21 cellular contexts compared by ENCODE assay signal in genomic region chr15:80228959-80229610, GRCh38. TPM values are rescaled to one million over a fixed set of nuclear protein-coding genes. Genes with fewer than 3 reads are reported as not detected.
DNase-seq lines count a peak whose midpoint lies in the region; ATAC-seq, FAIRE-seq and TF ChIP-seq lines count a peak whose summit lies in the region.
"Had no signal": no experiment of that assay in that cellular context is flagged by ENCODE, and none has a peak within 500 bp of the region (broad histone marks: within the 10 kb centered on the region; RNA-seq: fewer than 3 reads in every experiment).

No MANE protein-coding gene starts in this region.

- H3K4me3 Mint-ChIP-seq in activated CD8-positive, alpha-beta T cell treated with anti-CD3 and anti-CD28 coated beads, Interleukin-2, amount 10 ng/mL, durations not matched to agents 7 days and 5 days = no peak overlapping the region
- H3K4me3 Mint-ChIP-seq in activated T-helper 1 cell treated with anti-CD3 and anti-CD28 coated beads, Interleukin-12 subunit alpha, Interleukin-12 subunit beta, Interleukin-2, Interleukin-4 antibody, amounts not matched to agents 30 ng/mL and 10 ng/mL and 1 ng/mL, durations not matched to agents 14 hours and 24 hours and 36 hours = no peak overlapping the region
- no peak overlapping the region for H3K4me3 Mint-ChIP-seq in activated naive CD8-positive, alpha-beta T cell treated with anti-CD3 and anti-CD28 coated beads for 36 hours
- H3K4me3 Mint-ChIP-seq: dendritic cell treated with granulocyte-macrophage colony-stimulating factor and Interleukin-4, amounts not matched to agents 40 ng/mL and 50 ng/mL, for 4 days; memory B cell; stimulated activated effector memory CD8-positive, alpha-beta T cell treated with anti-CD3 and anti-CD28 coated beads, Interleukin-12 subunit alpha, Interleukin-12 subunit beta, amount 100 ng/mL, for 72 hours; type B pancreatic cell had no signal

- no peaks in the 10 kb centered on the region for H3K9me3 Mint-ChIP-seq in activated CD8-positive, alpha-beta T cell treated with anti-CD3 and anti-CD28 coated beads, Interleukin-2, amount 10 ng/mL, durations not matched to agents 7 days and 5 days (ENCODE audit: insufficient read depth)
- no peaks in the 10 kb centered on the region for H3K9me3 Mint-ChIP-seq in activated T-helper 1 cell treated with anti-CD3 and anti-CD28 coated beads, Interleukin-12 subunit alpha, Interleukin-12 subunit beta, Interleukin-2, Interleukin-4 antibody, amounts not matched to agents 30 ng/mL and 10 ng/mL and 1 ng/mL, durations not matched to agents 14 hours and 24 hours and 36 hours
- H3K9me3 Mint-ChIP-seq in activated naive CD8-positive, alpha-beta T cell treated with anti-CD3 and anti-CD28 coated beads for 36 hours = no peaks in the 10 kb centered on the region
- H3K9me3 Mint-ChIP-seq: activated T-helper 2 cell treated with anti-CD3 and anti-CD28 coated beads, Interferon-gamma antibody, Interleukin-2, Interleukin-4, amounts not matched to agents 10 μg/mL and 5 μg/mL and 100 μg/mL, durations not matched to agents 14 hours and 24 hours and 36 hours; dendritic cell treated with granulocyte-macrophage colony-stimulating factor and Interleukin-4, amounts not matched to agents 40 ng/mL and 50 ng/mL, for 4 days; stimulated activated effector memory CD8-positive, alpha-beta T cell treated with anti-CD3 and anti-CD28 coated beads, Interleukin-12 subunit alpha, Interleukin-12 subunit beta, amount 100 ng/mL, for 72 hours; type B pancreatic cell had no signal

- BruUV-seq in HepG2 (replicated peaks; lab: Mats Ljungman, UMichigan) = no TSS peak

- intact Hi-C loops in HepG2 (cut with micrococcal nuclease; ENCODE audit: unreplicated experiment) = no loop called here
- intact Hi-C loops in activated T-helper 1 cell treated with anti-CD3 and anti-CD28 coated beads, Interleukin-12 subunit alpha, Interleukin-12 subunit beta, Interleukin-2, Interleukin-4 antibody, amounts not matched to agents 30 ng/mL and 10 ng/mL and 1 ng/mL, durations not matched to agents 14 hours and 24 hours and 36 hours (cut with micrococcal nuclease) = no loop called here

- H3K36me3 ChIP-seq in bronchial epithelial cell (ENCODE audit: control insufficient read depth, insufficient read depth, low read length) = no peaks in the 10 kb centered on the region
- no peaks in the 10 kb centered on the region for H3K36me3 ChIP-seq in HepG2 (replicated peaks in 1 of 2; ENCODE audit: control insufficient read depth in 1 of 2, insufficient read depth in 2 of 2, low read length in 2 of 2)
- H3K36me3 ChIP-seq: HAP-1, neutrophil had no signal

- H3K27me3 ChIP-seq in bronchial epithelial cell (ENCODE audit: control insufficient read depth, insufficient read depth, low read length) = peaks cover 2% of the 10 kb centered on the region
- no peaks in the 10 kb centered on the region for H3K27me3 ChIP-seq in HepG2 (ENCODE audit: control insufficient read depth in 1 of 2, insufficient read depth in 2 of 2, low read length in 2 of 2)

- peaks cover 41% of the 10 kb centered on the region for H3K27me3 Mint-ChIP-seq in activated CD8-positive, alpha-beta T cell treated with anti-CD3 and anti-CD28 coated beads, Interleukin-2, amount 10 ng/mL, durations not matched to agents 7 days and 5 days (ENCODE audit: low read depth)
- peaks cover 28% of the 10 kb centered on the region for H3K27me3 Mint-ChIP-seq in activated T-helper 1 cell treated with anti-CD3 and anti-CD28 coated beads, Interleukin-12 subunit alpha, Interleukin-12 subunit beta, Interleukin-2, Interleukin-4 antibody, amounts not matched to agents 30 ng/mL and 10 ng/mL and 1 ng/mL, durations not matched to agents 14 hours and 24 hours and 36 hours (ENCODE audit: insufficient read depth)
- H3K27me3 Mint-ChIP-seq in activated naive CD8-positive, alpha-beta T cell treated with anti-CD3 and anti-CD28 coated beads for 36 hours = peaks cover 38% of the 10 kb centered on the region

- TF ChIP-seq RAD21 in HepG2 (CRISPR knock-in tag; IDR thresholded peaks at IDR 0.05) = no peak

- 66% methylated on average over 7 of the region's 7 CpGs for WGBS in HepG2 (ENCODE audit: low lambda C conversion rate)

- in situ Hi-C loops in HepG2 (cut with HindIII; ENCODE audit: extremely low pct_ligation_motif_present, low pct_unique_long_range_greater_than_20kb) = no loop called here

- no peak for FAIRE-seq in bronchial epithelial cell (lab: Jason Lieb, UNC)
- no peak for FAIRE-seq in HepG2 (lab: Jason Lieb, UNC)

- TF ChIP-seq EP300 in HepG2 (IDR thresholded peaks at IDR 0.05; ENCODE audit: low read depth in 2 of 2, low read length in 2 of 2) (no peak), HepG2 (CRISPR knock-in tag; IDR thresholded peaks at IDR 0.05; ENCODE audit: borderline replicate concordance) (no peak)

- H3K4me1 Mint-ChIP-seq in activated CD8-positive, alpha-beta T cell treated with anti-CD3 and anti-CD28 coated beads, Interleukin-2, amount 10 ng/mL, durations not matched to agents 7 days and 5 days (ENCODE audit: low read depth) = no peaks in the 10 kb centered on the region
- H3K4me1 Mint-ChIP-seq in activated T-helper 1 cell treated with anti-CD3 and anti-CD28 coated beads, Interleukin-12 subunit alpha, Interleukin-12 subunit beta, Interleukin-2, Interleukin-4 antibody, amounts not matched to agents 30 ng/mL and 10 ng/mL and 1 ng/mL, durations not matched to agents 14 hours and 24 hours and 36 hours (ENCODE audit: low read depth) = no peaks in the 10 kb centered on the region
- H3K4me1 Mint-ChIP-seq in activated naive CD8-positive, alpha-beta T cell treated with anti-CD3 and anti-CD28 coated beads for 36 hours = no peaks in the 10 kb centered on the region
- H3K4me1 Mint-ChIP-seq: memory B cell; stimulated activated effector memory CD8-positive, alpha-beta T cell treated with anti-CD3 and anti-CD28 coated beads, Interleukin-12 subunit alpha, Interleukin-12 subunit beta, amount 100 ng/mL, for 72 hours had no signal

- H3K36me3 Mint-ChIP-seq in activated CD8-positive, alpha-beta T cell treated with anti-CD3 and anti-CD28 coated beads, Interleukin-2, amount 10 ng/mL, durations not matched to agents 7 days and 5 days (ENCODE audit: low read depth) = no peaks in the 10 kb centered on the region
- no peaks in the 10 kb centered on the region for H3K36me3 Mint-ChIP-seq in activated T-helper 1 cell treated with anti-CD3 and anti-CD28 coated beads, Interleukin-12 subunit alpha, Interleukin-12 subunit beta, Interleukin-2, Interleukin-4 antibody, amounts not matched to agents 30 ng/mL and 10 ng/mL and 1 ng/mL, durations not matched to agents 14 hours and 24 hours and 36 hours (ENCODE audit: low read depth)
- no peaks in the 10 kb centered on the region for H3K36me3 Mint-ChIP-seq in activated naive CD8-positive, alpha-beta T cell treated with anti-CD3 and anti-CD28 coated beads for 36 hours
- H3K36me3 Mint-ChIP-seq: stimulated activated effector memory CD8-positive, alpha-beta T cell treated with anti-CD3 and anti-CD28 coated beads, Interleukin-12 subunit alpha, Interleukin-12 subunit beta, amount 100 ng/mL, for 72 hours; type B pancreatic cell had no signal

- H4K20me1 ChIP-seq in HepG2 (ENCODE audit: insufficient read depth, low read length) = no peaks in the 10 kb centered on the region

- no peak overlapping the region for H3K4me2 ChIP-seq in HepG2 (ENCODE audit: low read depth, low read length)

- H2AFZ ChIP-seq in HepG2 (ENCODE audit: low read length) = no peak overlapping the region

- H3K9me3 ChIP-seq in HepG2 (ENCODE audit: low read length) = no peaks in the 10 kb centered on the region
- H3K9me3 ChIP-seq: Caco-2, HAP-1, neutrophil had no signal

- no peak for TF ChIP-seq POLR2A in HepG2 (IDR thresholded peaks at IDR 0.05; ENCODE audit: insufficient read depth in 1 of 2, low read depth in 2 of 2, low read length in 2 of 2)

- H3K9ac ChIP-seq in HepG2 (ENCODE audit: insufficient read depth, low read depth, low read length) = no peak overlapping the region

- H3K4me3 ChIP-seq in bronchial epithelial cell (ENCODE audit: low read depth, low read length) (no peak overlapping the region), HepG2 (replicated peaks in 1 of 3; ENCODE audit: insufficient read depth in 1 of 3, low read depth in 2 of 3, low read length in 3 of 3) (no peak overlapping the region)
- H3K4me3 ChIP-seq: HAP-1, skin epidermis had no signal

- no peak for TF ChIP-seq CTCF in bronchial epithelial cell (IDR thresholded peaks at IDR 0.05; ENCODE audit: insufficient read depth, low read length, severe bottlenecking)
- no peak for TF ChIP-seq CTCF in HepG2 (CRISPR knock-in tag; IDR thresholded peaks at IDR 0.05)

- H3K4me1 ChIP-seq in HepG2 (ENCODE audit: insufficient read depth, low read length) = no peaks in the 10 kb centered on the region
- H3K4me1 ChIP-seq: Caco-2 had no signal

- peak; percentile 42 for DNase-seq in A172 (ENCODE audit: low spot score)
- peak; percentile 47 for DNase-seq in HT1080 (ENCODE audit: low read depth)
- peak; percentile 33 for DNase-seq in bronchial epithelial cell (ENCODE audit: low read depth)
- no peak for DNase-seq in HepG2 (ENCODE audit: low spot score)
- DNase-seq in foreskin melanocyte = no peak
- DNase-seq in activated CD8-positive, alpha-beta T cell treated with anti-CD3 and anti-CD28 coated beads, Interleukin-2, amount 10 ng/mL, durations not matched to agents 7 days and 5 days = no peak
- no peak for DNase-seq in activated T-helper 1 cell treated with anti-CD3 and anti-CD28 coated beads, Interleukin-12 subunit alpha, Interleukin-12 subunit beta, Interleukin-2, Interleukin-4 antibody, amounts not matched to agents 30 ng/mL and 10 ng/mL and 1 ng/mL, durations not matched to agents 14 hours and 24 hours and 36 hours (ENCODE audit: low spot score)
- no peak for DNase-seq in activated naive CD8-positive, alpha-beta T cell treated with anti-CD3 and anti-CD28 coated beads for 36 hours
- DNase-seq: Caco-2, NCI-H2171 treated with DMSO at 0.1 percent for 48 hours had no signal

- H3K27ac ChIP-seq in HepG2 (ENCODE audit: extremely low read length, insufficient read depth, low read length) = no peak overlapping the region
- H3K27ac ChIP-seq: neutrophil, RWPE1, skin epidermis had no signal

- peak; percentile 75 for ATAC-seq in HepG2
- no peak for ATAC-seq in activated CD8-positive, alpha-beta T cell treated with anti-CD3 and anti-CD28 coated beads, Interleukin-2, amount 10 ng/mL, durations not matched to agents 7 days and 5 days
- ATAC-seq: esophagus mucosa; stimulated activated effector memory CD8-positive, alpha-beta T cell treated with anti-CD3 and anti-CD28 coated beads, Interleukin-12 subunit alpha, Interleukin-12 subunit beta, amount 100 ng/mL, for 72 hours had no signal

- no peaks in the 10 kb centered on the region for H3K79me2 ChIP-seq in HepG2 (ENCODE audit: insufficient read depth, low read length)

- POLR2A ChIA-PET in HepG2 (lab: Yijun Ruan, JAX) = no interaction called here
- POLR2A ChIA-PET in activated CD8-positive, alpha-beta T cell treated with anti-CD3 and anti-CD28 coated beads, Interleukin-2, amount 10 ng/mL, durations not matched to agents 7 days and 5 days (lab: Charles Lee) = no interaction called here

- no peak overlapping the region for H3K27ac Mint-ChIP-seq in activated CD8-positive, alpha-beta T cell treated with anti-CD3 and anti-CD28 coated beads, Interleukin-2, amount 10 ng/mL, durations not matched to agents 7 days and 5 days
- no peak overlapping the region for H3K27ac Mint-ChIP-seq in activated T-helper 1 cell treated with anti-CD3 and anti-CD28 coated beads, Interleukin-12 subunit alpha, Interleukin-12 subunit beta, Interleukin-2, Interleukin-4 antibody, amounts not matched to agents 30 ng/mL and 10 ng/mL and 1 ng/mL, durations not matched to agents 14 hours and 24 hours and 36 hours
- H3K27ac Mint-ChIP-seq in activated naive CD8-positive, alpha-beta T cell treated with anti-CD3 and anti-CD28 coated beads for 36 hours = no peak overlapping the region
- H3K27ac Mint-ChIP-seq: activated T-helper 2 cell treated with anti-CD3 and anti-CD28 coated beads, Interferon-gamma antibody, Interleukin-2, Interleukin-4, amounts not matched to agents 10 μg/mL and 5 μg/mL and 100 μg/mL, durations not matched to agents 14 hours and 24 hours and 36 hours; dendritic cell treated with granulocyte-macrophage colony-stimulating factor and Interleukin-4, amounts not matched to agents 40 ng/mL and 50 ng/mL, for 4 days; memory B cell; stimulated activated effector memory CD8-positive, alpha-beta T cell treated with anti-CD3 and anti-CD28 coated beads, Interleukin-12 subunit alpha, Interleukin-12 subunit beta, amount 100 ng/mL, for 72 hours; type B pancreatic cell had no signal

- CTCF ChIA-PET in HepG2 (lab: Yijun Ruan, JAX; ENCODE audit: low intra/inter-chr PET ratio, low total read pairs) = no interaction called here
- CTCF ChIA-PET in activated CD8-positive, alpha-beta T cell treated with anti-CD3 and anti-CD28 coated beads, Interleukin-2, amount 10 ng/mL, durations not matched to agents 7 days and 5 days (lab: Charles Lee) = no interaction called here

RNA-seq across cellular contexts. Expression of gene CTXND1, which starts 22.9 kb away (rescaled TPM):
- not detected in 2 replicates for total RNA-seq in A172 (2014; rRNA removed; shearing (Covaris generic))
- 0.07 TPM in 1 of 2 replicates, not detected in the other for total RNA-seq in HT1080 (2014; rRNA removed; shearing (Covaris generic))
- not detected in 2 replicates for polyA plus RNA-seq in HT1080 (2015; cell fraction: cytosol; rRNA removed)
- polyA plus RNA-seq in HT1080 (2015; cell fraction: nucleus; rRNA removed) = not detected in 2 replicates
- total RNA-seq in bronchial epithelial cell = not detected in 2 replicates
- total RNA-seq in HepG2 (2016; rRNA removed; fragmentation: Illumina TruSeq; extraction: Trizol) = 2.1 and 2.5 TPM in 2 replicates
- 4.1 TPM in 2 replicates for total RNA-seq in HepG2 (2016; cell fraction: cytosol; rRNA removed; fragmentation: Illumina TruSeq; extraction: Trizol; ENCODE audit: low read depth)
- total RNA-seq in HepG2 (2016; cell fraction: insoluble cytoplasmic fraction; rRNA removed; fragmentation: Illumina TruSeq; extraction: Trizol) = 1.9 and 2.3 TPM in 2 replicates
- 6.4 TPM in 2 replicates for total RNA-seq in HepG2 (2016; cell fraction: membrane; rRNA removed; fragmentation: Illumina TruSeq; extraction: Trizol)
- total RNA-seq in HepG2 (2016; cell fraction: nucleus; rRNA removed; fragmentation: Illumina TruSeq; extraction: Trizol) = 1.4 and 1.7 TPM in 2 replicates
- polyA plus RNA-seq in HepG2 (2011; rRNA removed) = 0.91 and 1.2 TPM in 2 replicates
- 0.81 and 1.0 TPM in 2 replicates for polyA plus RNA-seq in HepG2 (2011; cell fraction: cytosol; rRNA removed)
- 0.52 and 0.61 TPM in 2 replicates for polyA plus RNA-seq in HepG2 (2011; cell fraction: nucleus; rRNA removed)
- 0.36 and 0.52 TPM in 2 replicates for polyA plus RNA-seq in HepG2 (2012)
- polyA plus RNA-seq in HepG2 (2016; cell fraction: cytosol; fragmentation: Illumina TruSeq; extraction: Trizol; ENCODE audit: low read depth) = 5.6 and 6.2 TPM in 2 replicates
- polyA plus RNA-seq in HepG2 (2016; cell fraction: insoluble cytoplasmic fraction; fragmentation: Illumina TruSeq; extraction: Trizol; ENCODE audit: low read depth) = 3.3 and 4.1 TPM in 2 replicates
- polyA plus RNA-seq in HepG2 (2016; cell fraction: membrane; fragmentation: Illumina TruSeq; extraction: Trizol; ENCODE audit: low read depth) = 8.7 and 9.1 TPM in 2 replicates
- 3.4 and 3.5 TPM in 2 replicates for polyA plus RNA-seq in HepG2 (2016; cell fraction: nucleus; fragmentation: Illumina TruSeq; extraction: Trizol; ENCODE audit: insufficient read depth, low read depth)
- 1.6 TPM in 1 of 2 replicates, not detected in the other for polyA minus RNA-seq in HepG2 (2011; rRNA and poly(A)+ RNA removed; ENCODE audit: low replicate concordance)
- 0.79 and 1.1 TPM in 2 replicates for polyA minus RNA-seq in HepG2 (2011; cell fraction: cytosol; rRNA and poly(A)+ RNA removed)
- 0.75 and 1.2 TPM in 2 replicates for polyA minus RNA-seq in HepG2 (2011; cell fraction: nucleus; rRNA and poly(A)+ RNA removed)
- not detected for total RNA-seq in activated CD8-positive, alpha-beta T cell treated with anti-CD3 and anti-CD28 coated beads, Interleukin-2, amount 10 ng/mL, durations not matched to agents 7 days and 5 days
- not detected in 2 replicates for total RNA-seq in activated T-helper 1 cell treated with anti-CD3 and anti-CD28 coated beads, Interleukin-12 subunit alpha, Interleukin-12 subunit beta, Interleukin-2, Interleukin-4 antibody, amounts not matched to agents 30 ng/mL and 10 ng/mL and 1 ng/mL, durations not matched to agents 14 hours and 24 hours and 36 hours
- total RNA-seq in activated naive CD8-positive, alpha-beta T cell treated with anti-CD3 and anti-CD28 coated beads for 36 hours = not detected
- total RNA-seq: activated CD8-positive, alpha-beta memory T cell treated with anti-CD3 and anti-CD28 coated beads for 36 hours; activated T-helper 2 cell treated with anti-CD3 and anti-CD28 coated beads, Interferon-gamma antibody, Interleukin-2, Interleukin-4, amounts not matched to agents 10 μg/mL and 5 μg/mL and 100 μg/mL, durations not matched to agents 14 hours and 24 hours and 36 hours had no signal

Comparison
In these comparisons a context has a peak if more than half of its experiments do, and no peak if none do; other contexts are left out.
1. DNase-seq: peak in A172 (single experiment), HT1080 (single experiment) and bronchial epithelial cell (single experiment); none in HepG2 (single experiment), foreskin melanocyte (single experiment), activated CD8-positive, alpha-beta T cell treated with anti-CD3 and anti-CD28 coated beads, Interleukin-2, amount 10 ng/mL, durations not matched to agents 7 days and 5 days (single experiment), activated T-helper 1 cell treated with anti-CD3 and anti-CD28 coated beads, Interleukin-12 subunit alpha, Interleukin-12 subunit beta, Interleukin-2, Interleukin-4 antibody, amounts not matched to agents 30 ng/mL and 10 ng/mL and 1 ng/mL, durations not matched to agents 14 hours and 24 hours and 36 hours (single experiment) and activated naive CD8-positive, alpha-beta T cell treated with anti-CD3 and anti-CD28 coated beads for 36 hours (single experiment).